Comparison of ENCODE assay signal across 1 cellular context in genomic region chr14:32468955-32469354, GRCh38.
TF ChIP-seq lines count a peak whose summit lies in the region.

No MANE protein-coding gene starts in this region.

TF ChIP-seq in HepG2, 621 proteins besides CTCF, POLR2A, EP300 and RAD21 (continued from another document):
- no peak for TF ChIP-seq E2F5 (CRISPR knock-in tag; conservative IDR thresholded peaks at IDR 0.05)
- TF ChIP-seq ZNF264 (CRISPR knock-in tag; IDR thresholded peaks at IDR 0.05) = no peak
- no peak for TF ChIP-seq RXRB (CRISPR knock-in tag; IDR thresholded peaks at IDR 0.05; ENCODE audit: borderline replicate concordance)
- TF ChIP-seq GMEB1 (CRISPR knock-in tag; IDR thresholded peaks at IDR 0.05; ENCODE audit: borderline replicate concordance) = no peak
- peak; percentile 1 for TF ChIP-seq HNRNPK (IDR thresholded peaks at IDR 0.05; ENCODE audit: low read depth, low read length, poor library complexity, severe bottlenecking)
- no peak for TF ChIP-seq ZNF256 (CRISPR knock-in tag; conservative IDR thresholded peaks at IDR 0.05)
- no peak for TF ChIP-seq MATR3 (CRISPR knock-in tag; IDR thresholded peaks at IDR 0.05)
- no peak for TF ChIP-seq ZNF557 (CRISPR knock-in tag; IDR thresholded peaks at IDR 0.05)
- TF ChIP-seq MLXIP (CRISPR knock-in tag; IDR thresholded peaks at IDR 0.05; ENCODE audit: borderline replicate concordance) = no peak
- TF ChIP-seq ZNF639 (CRISPR knock-in tag; conservative IDR thresholded peaks at IDR 0.05) = no peak
